Comparison of ENCODE assay signal across 18 cellular contexts in the genomic region with DNA sequence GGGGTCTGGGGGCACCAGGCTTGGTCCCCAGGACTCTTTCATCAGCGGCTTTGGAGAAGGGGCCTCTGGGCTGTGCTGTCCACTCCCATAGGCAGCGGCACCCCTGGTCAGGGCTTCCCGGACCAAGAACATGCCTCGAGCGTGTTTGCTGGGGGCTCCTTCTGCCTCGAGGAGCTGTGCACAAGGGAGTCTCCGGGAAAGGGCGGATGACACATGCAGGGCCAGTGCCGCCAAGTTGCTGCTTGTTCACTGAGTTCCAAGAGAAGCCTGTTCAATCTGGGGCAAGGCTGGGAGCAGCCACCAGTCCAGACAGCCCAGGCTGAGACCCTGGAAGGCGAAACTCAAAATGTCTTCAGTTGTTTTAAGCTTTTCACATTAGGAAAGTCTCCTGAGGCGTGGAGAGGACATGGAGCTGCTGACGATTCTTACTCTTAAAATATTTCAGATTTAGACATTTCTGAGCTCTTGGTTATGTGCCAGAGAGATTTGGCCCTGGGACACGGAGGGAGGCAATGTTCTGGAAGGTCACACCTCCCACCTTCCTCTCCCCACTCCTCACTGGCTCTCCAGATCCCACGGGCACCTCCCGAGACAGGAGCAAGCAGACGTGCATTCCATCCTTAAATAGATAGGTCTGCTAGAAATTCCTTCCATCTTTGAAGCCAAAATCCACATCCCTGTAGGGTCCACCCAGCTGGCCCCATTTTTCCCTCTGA.
DNase-seq lines count a peak whose midpoint lies in the region; ATAC-seq and TF ChIP-seq lines count a peak whose summit lies in the region.
"Had no signal": no experiment of that assay in that cellular context is flagged by ENCODE, and none has a peak within 500 bp of the region (broad histone marks: within the 10 kb centered on the region; RNA-seq: fewer than 3 reads in every experiment).

No MANE protein-coding gene starts in this region.

- H3K4me2 ChIP-seq in neural progenitor cell = no peak overlapping the region

- no peaks in the 10 kb centered on the region for H3K36me3 ChIP-seq in adipocyte (ENCODE audit: control insufficient read depth, insufficient read depth, low read length, severe bottlenecking)
- no peaks in the 10 kb centered on the region for H3K36me3 ChIP-seq in neural progenitor cell

- H3K4me1 Mint-ChIP-seq in neural progenitor cell = peaks cover 11% of the 10 kb centered on the region

- no peak overlapping the region for H3K4me3 ChIP-seq in adipocyte (ENCODE audit: low read length)
- no peak overlapping the region for H3K4me3 ChIP-seq in fibroblast of pulmonary artery (replicated peaks; ENCODE audit: low read depth, low read length)
- H3K4me3 ChIP-seq in neural progenitor cell = no peak overlapping the region
- H3K4me3 ChIP-seq: lung had no signal

- peaks cover 6% of the 10 kb centered on the region for H3K9me3 Mint-ChIP-seq in neural progenitor cell
- H3K9me3 Mint-ChIP-seq: dendritic cell treated with granulocyte-macrophage colony-stimulating factor and Interleukin-4, amounts not matched to agents 40 ng/mL and 50 ng/mL, for 4 days had no signal

- peaks cover 24% of the 10 kb centered on the region for H3K4me1 ChIP-seq in adipocyte (ENCODE audit: control insufficient read depth, insufficient read depth, low read length)
- no peaks in the 10 kb centered on the region for H3K4me1 ChIP-seq in neural progenitor cell
- H3K4me1 ChIP-seq: parathyroid adenoma had no signal

- no peaks in the 10 kb centered on the region for H3K27me3 ChIP-seq in adipocyte (replicated peaks; ENCODE audit: control insufficient read depth, insufficient read depth, low read length)
- H3K27me3 ChIP-seq in neural progenitor cell = no peaks in the 10 kb centered on the region

- no peak overlapping the region for H2AFZ ChIP-seq in neural progenitor cell (replicated peaks)
- H2AFZ ChIP-seq: parathyroid adenoma had no signal

- H3F3A ChIP-seq in neural progenitor cell (ENCODE audit: low read depth) = no peaks in the 10 kb centered on the region

- ATAC-seq in GM21717 (IDR thresholded peaks at IDR 0.05; ENCODE audit: unreplicated experiment) (no peak), GM18868 (IDR thresholded peaks at IDR 0.05; ENCODE audit: unreplicated experiment) (no peak)

- no peak overlapping the region for H3K4me3 Mint-ChIP-seq in neural progenitor cell
- H3K4me3 Mint-ChIP-seq: dendritic cell treated with granulocyte-macrophage colony-stimulating factor and Interleukin-4, amounts not matched to agents 40 ng/mL and 50 ng/mL, for 4 days had no signal

- no peaks in the 10 kb centered on the region for H4K20me1 ChIP-seq in neural progenitor cell (ENCODE audit: low read depth)

- H3K9ac ChIP-seq in adipocyte (ENCODE audit: low read length) (peak overlapping the region; percentile 68), neural progenitor cell (no peak overlapping the region)
- H3K9ac ChIP-seq: parathyroid adenoma had no signal

- TF ChIP-seq CTCF in fibroblast of pulmonary artery (IDR thresholded peaks at IDR 0.05; ENCODE audit: low read length, missing control alignments) = no peak
- TF ChIP-seq CTCF in neural progenitor cell (IDR thresholded peaks at IDR 0.05) = no peak

- no peaks in the 10 kb centered on the region for H3K79me2 ChIP-seq in neural progenitor cell (ENCODE audit: low read depth)
- H3K79me2 ChIP-seq: parathyroid adenoma had no signal

- H3K27ac Mint-ChIP-seq in neural progenitor cell = peak overlapping the region; percentile 76
- H3K27ac Mint-ChIP-seq: dendritic cell treated with granulocyte-macrophage colony-stimulating factor and Interleukin-4, amounts not matched to agents 40 ng/mL and 50 ng/mL, for 4 days had no signal

- peak; percentile 83 for DNase-seq in AG20443 (ENCODE audit: low spot score)
- DNase-seq in adipocyte (ENCODE audit: low read depth) = peak; percentile 61
- peak; percentile 61 for DNase-seq in fibroblast of pulmonary artery (ENCODE audit: low read depth)
- DNase-seq in neural progenitor cell (ENCODE audit: low spot score) = no peak
- no peak for DNase-seq in nucleus accumbens (lab: John Stamatoyannopoulos, UW)
- no peak for DNase-seq in GDM1 (lab: John Stamatoyannopoulos, UW)
- DNase-seq: activated CD8-positive, alpha-beta memory T cell treated with anti-CD3 and anti-CD28 coated beads, Interleukin-2, amount 50 U/mL, for 48 hours; activated naive CD4-positive, alpha-beta T cell treated with anti-CD3 and anti-CD28 coated beads, Interleukin-2, amount 50 U/mL, for 16 hours; DMS 273 treated with DMSO at 0.1 percent for 48 hours; head of caudate nucleus; KBM-7; NCI-H2029 treated with DMSO at 0.1 percent for 48 hours; stimulated activated CD4-positive, alpha-beta T cell treated with anti-CD3 and anti-CD28 coated beads, Interleukin-2, amount 100 ng/mL, for 24 hours had no signal

- no peaks in the 10 kb centered on the region for H3K36me3 Mint-ChIP-seq in neural progenitor cell

- no peak overlapping the region for H3K27ac ChIP-seq in neural progenitor cell
- H3K27ac ChIP-seq: parathyroid adenoma had no signal

- peaks cover 12% of the 10 kb centered on the region for H3K27me3 Mint-ChIP-seq in neural progenitor cell (ENCODE audit: insufficient read depth, low read depth)

- H3K9me3 ChIP-seq in adipocyte (ENCODE audit: control insufficient read depth, low read length) = no peaks in the 10 kb centered on the region
- no peaks in the 10 kb centered on the region for H3K9me3 ChIP-seq in neural progenitor cell (ENCODE audit: low read depth)

Comparison
In these comparisons a context has a peak if more than half of its experiments do, and no peak if none do; other contexts are left out.
1. DNase-seq: peak in AG20443 (single experiment), adipocyte (single experiment) and fibroblast of pulmonary artery (single experiment); none in neural progenitor cell (single experiment), nucleus accumbens (0 of 56) and GDM1 (single experiment).